In genomic region chr19:14560776-14561108, GRCh38 we compare ENCODE assay signal across 15 cellular contexts. TPM values are rescaled to one million over a fixed set of nuclear protein-coding genes. Genes with fewer than 3 reads are reported as not detected.
DNase-seq lines count a peak whose midpoint lies in the region; TF ChIP-seq lines count a peak whose summit lies in the region.
"Had no signal": no experiment of that assay in that cellular context is flagged by ENCODE, and none has a peak within 500 bp of the region (broad histone marks: within the 10 kb centered on the region; RNA-seq: fewer than 3 reads in every experiment).

No MANE protein-coding gene starts in this region.

- POLR2A ChIA-PET in A673 (lab: Charles Lee; ENCODE audit: low non-redundant PET): no interaction called here
- POLR2A ChIA-PET in activated CD4-positive, alpha-beta T cell treated with anti-CD3 and anti-CD28 coated beads, Interleukin-2, amount 10 ng/mL, durations not matched to agents 7 days and 5 days (lab: Charles Lee): no interaction called here

- H3K4me3 ChIP-seq in A673 (ENCODE audit: low read depth, low read length, poor library complexity, severe bottlenecking) (no peak overlapping the region), HUES6 (ENCODE audit: low read depth, low read length) (no peak overlapping the region), dorsolateral prefrontal cortex (no peak overlapping the region), neuronal stem cell (ENCODE audit: low read length in 2 of 2) (no peak overlapping the region)
- H3K4me3 ChIP-seq: GM23248 had no signal

- BruUV-seq in A673 (replicated peaks; lab: Mats Ljungman, UMichigan): no TSS peak

- H2AFZ ChIP-seq in neuronal stem cell (ENCODE audit: low read length): no peak overlapping the region
- H2AFZ ChIP-seq: GM23248 had no signal

- no CpG with 5 or more reads among the region's 6 CpGs for WGBS in neuronal stem cell (ENCODE audit: extremely low coverage in 2 of 2, insufficient read length in 2 of 2, insufficient replicate concordance in 1 of 2), 2 donors

- H4K8ac ChIP-seq in neuronal stem cell (ENCODE audit: low read depth, low read length): no peak overlapping the region

- H3K4me1 ChIP-seq in A673 (ENCODE audit: insufficient read depth, low read length, poor library complexity, severe bottlenecking): peaks cover 19% of the 10 kb centered on the region
- H3K4me1 ChIP-seq in HUES6 (ENCODE audit: control insufficient read depth, insufficient read depth, low read length): peaks cover 60% of the 10 kb centered on the region
- peaks cover 11% of the 10 kb centered on the region in 2 donors for H3K4me1 ChIP-seq in neuronal stem cell (ENCODE audit: control insufficient read depth in 2 of 2, insufficient read depth in 1 of 2, low read depth in 1 of 2, low read length in 2 of 2)

- H2BK120ac ChIP-seq in neuronal stem cell (ENCODE audit: low read depth, low read length): no peak overlapping the region

- no peak overlapping the region for H3K9ac ChIP-seq in HUES6 (ENCODE audit: low read length)
- H3K9ac ChIP-seq in neuronal stem cell (ENCODE audit: low read depth, low read length, poor library complexity): peak overlapping the region; percentile 79
- H3K9ac ChIP-seq: GM23248 had no signal

- H3K18ac ChIP-seq in neuronal stem cell (ENCODE audit: low read length): peak overlapping the region; percentile 31

- TF ChIP-seq CTCF in A673 (conservative IDR thresholded peaks at IDR 0.05; ENCODE audit: low read depth, low read length): no peak
- TF ChIP-seq CTCF in dorsolateral prefrontal cortex (IDR thresholded peaks at IDR 0.05 in 54 of 56, conservative IDR thresholded peaks at IDR 0.05 in 2 of 56; ENCODE audit: low read depth in 1 of 56, partially characterized antibody in 56 of 56): no peak
- no peak for TF ChIP-seq CTCF in type B pancreatic cell (conservative IDR thresholded peaks at IDR 0.05)

- no peak overlapping the region for H3K23ac ChIP-seq in neuronal stem cell (ENCODE audit: low read depth, low read length, poor library complexity)

- no peak overlapping the region for H2BK12ac ChIP-seq in neuronal stem cell (ENCODE audit: low read length)

- intact Hi-C loops in A673 (cut with micrococcal nuclease; ENCODE audit: unreplicated experiment): no loop called here
- intact Hi-C loops in dorsolateral prefrontal cortex (cut with DNase I): loop anchor here in 1 of 2 donors (5.0 kb wide), 1 partner anchor 43 kb away; the partner anchor contains the start of gene DNAJB1

- CTCF ChIA-PET in A673 (lab: Charles Lee): no interaction called here
- CTCF ChIA-PET in activated CD4-positive, alpha-beta T cell treated with anti-CD3 and anti-CD28 coated beads, Interleukin-2, amount 10 ng/mL, durations not matched to agents 7 days and 5 days (lab: Charles Lee): no interaction called here

- peak overlapping the region; percentile 40 for H2AK5ac ChIP-seq in neuronal stem cell (ENCODE audit: low read depth, low read length)

- H3K79me1 ChIP-seq in neuronal stem cell (ENCODE audit: low read depth, low read length): peaks cover 35% of the 10 kb centered on the region

- H3K14ac ChIP-seq in neuronal stem cell (ENCODE audit: low read length): no peak overlapping the region

- peaks cover 3% of the 10 kb centered on the region for H3K36me3 Mint-ChIP-seq in type B pancreatic cell
- H3K36me3 Mint-ChIP-seq in activated CD4-positive, alpha-beta T cell treated with anti-CD3 and anti-CD28 coated beads, Interleukin-2, amount 10 ng/mL, durations not matched to agents 7 days and 5 days (ENCODE audit: low read depth): peaks cover 18% of the 10 kb centered on the region

- peaks cover 14% of the 10 kb centered on the region for H3K4me1 Mint-ChIP-seq in type B pancreatic cell (ENCODE audit: unreplicated experiment)
- H3K4me1 Mint-ChIP-seq in activated CD4-positive, alpha-beta T cell treated with anti-CD3 and anti-CD28 coated beads, Interleukin-2, amount 10 ng/mL, durations not matched to agents 7 days and 5 days: peaks cover 21% of the 10 kb centered on the region

- H3K4me3 Mint-ChIP-seq in type B pancreatic cell: no peak overlapping the region
- H3K4me3 Mint-ChIP-seq in activated CD4-positive, alpha-beta T cell treated with anti-CD3 and anti-CD28 coated beads, Interleukin-2, amount 10 ng/mL, durations not matched to agents 7 days and 5 days: no peak overlapping the region
- H3K4me3 Mint-ChIP-seq: B cell had no signal

- no peak overlapping the region for H4K91ac ChIP-seq in neuronal stem cell (ENCODE audit: low read depth, low read length, poor library complexity)

- no peaks in the 10 kb centered on the region for H3K9me3 Mint-ChIP-seq in type B pancreatic cell
- no peaks in the 10 kb centered on the region for H3K9me3 Mint-ChIP-seq in activated CD4-positive, alpha-beta T cell treated with anti-CD3 and anti-CD28 coated beads, Interleukin-2, amount 10 ng/mL, durations not matched to agents 7 days and 5 days

- H3K9me3 ChIP-seq in A673 (ENCODE audit: low read depth, low read length, poor library complexity, severe bottlenecking) (no peaks in the 10 kb centered on the region), HUES6 (ENCODE audit: control insufficient read depth, insufficient read depth, low read depth, low read length) (no peaks in the 10 kb centered on the region), neuronal stem cell (replicated peaks in 1 of 2; ENCODE audit: control insufficient read depth in 2 of 2, insufficient read depth in 1 of 2, low read depth in 1 of 2, low read length in 2 of 2) (no peaks in the 10 kb centered on the region)

- H3K27ac Mint-ChIP-seq in type B pancreatic cell: no peak overlapping the region
- H3K27ac Mint-ChIP-seq in activated CD4-positive, alpha-beta T cell treated with anti-CD3 and anti-CD28 coated beads, Interleukin-2, amount 10 ng/mL, durations not matched to agents 7 days and 5 days: no peak overlapping the region
- H3K27ac Mint-ChIP-seq: B cell had no signal

- no peak for DNase-seq in A673 (ENCODE audit: low spot score)
- no peak for DNase-seq in dorsolateral prefrontal cortex
- DNase-seq in neuronal stem cell (ENCODE audit: low spot score): no peak
- no peak for DNase-seq in activated CD4-positive, CD25-positive, alpha-beta regulatory T cell treated with anti-CD3 and anti-CD28 coated beads, Interleukin-2, amount 50 U/mL, for 72 hours
- DNase-seq in type B pancreatic cell (ENCODE audit: extremely low spot score, unreplicated experiment): no peak
- no peak for DNase-seq in stimulated activated naive CD4-positive, alpha-beta T cell (lab: John Stamatoyannopoulos, UW)
- DNase-seq in activated CD4-positive, alpha-beta T cell treated with anti-CD3 and anti-CD28 coated beads, Interleukin-2, amount 10 ng/mL, durations not matched to agents 7 days and 5 days: no peak
- DNase-seq: activated T-cell treated with anti-CD3 and anti-CD28 coated beads, Interleukin-2, amount 50 U/mL, for 1 hour; GM23248; NCI-H1048; NCI-H510A had no signal

- H3K27me3 ChIP-seq in A673 (replicated peaks; ENCODE audit: insufficient read depth, low read depth, low read length, poor library complexity) (no peaks in the 10 kb centered on the region), HUES6 (ENCODE audit: control insufficient read depth, insufficient read depth, low read length) (no peaks in the 10 kb centered on the region), dorsolateral prefrontal cortex (no peaks in the 10 kb centered on the region), neuronal stem cell (ENCODE audit: control insufficient read depth in 3 of 3, insufficient read depth in 3 of 3, low read depth in 1 of 3, low read length in 3 of 3) (no peaks in the 10 kb centered on the region)

- H3K4ac ChIP-seq in neuronal stem cell (ENCODE audit: low read length): no peak overlapping the region

- H3K4me2 ChIP-seq in neuronal stem cell (ENCODE audit: insufficient read depth, low read length, poor library complexity, severe bottlenecking): no peak overlapping the region

- H3K27ac ChIP-seq in A673 (ENCODE audit: low read depth, low read length, poor library complexity, severe bottlenecking) (peak overlapping the region; percentile 58), HUES6 (ENCODE audit: low read depth, low read length) (peak overlapping the region; percentile 64; the same call in 1 of the 2 replicates), dorsolateral prefrontal cortex (peak overlapping the region in 58 of 59 donors; percentile 49 to 97 (median 93)), neuronal stem cell (replicated peaks; ENCODE audit: low read length) (no peak overlapping the region)
- H3K27ac ChIP-seq: GM23248 had no signal

- H3K27me3 Mint-ChIP-seq in type B pancreatic cell: no peaks in the 10 kb centered on the region
- no peaks in the 10 kb centered on the region for H3K27me3 Mint-ChIP-seq in activated CD4-positive, alpha-beta T cell treated with anti-CD3 and anti-CD28 coated beads, Interleukin-2, amount 10 ng/mL, durations not matched to agents 7 days and 5 days
- H3K27me3 Mint-ChIP-seq: B cell had no signal

- H2BK15ac ChIP-seq in neuronal stem cell (ENCODE audit: low read length): no peak overlapping the region

- H2BK5ac ChIP-seq in neuronal stem cell (ENCODE audit: low read length): no peak overlapping the region

- H3K36me3 ChIP-seq in A673 (ENCODE audit: insufficient read depth, low read length, poor library complexity, severe bottlenecking): peaks cover 9% of the 10 kb centered on the region
- H3K36me3 ChIP-seq in HUES6 (ENCODE audit: control insufficient read depth, insufficient read depth, low read length): peaks cover 8% of the 10 kb centered on the region
- H3K36me3 ChIP-seq in neuronal stem cell (replicated peaks in 1 of 2; ENCODE audit: control insufficient read depth in 2 of 2, insufficient read depth in 2 of 2, low read length in 2 of 2): peaks cover 7 to 22% of the 10 kb centered on the region in 2 donors

RNA-seq across cellular contexts. Expression of gene NDUFB7, which starts 11.1 kb away (rescaled TPM):
- 180 and 196 TPM in 2 replicates for total RNA-seq in A673 (2021)
- 100 to 1,000 TPM; 107 to 236 (median 166) TPM for total RNA-seq in dorsolateral prefrontal cortex
- 181 TPM for polyA plus RNA-seq in neuronal stem cell (2013, experiment 1 of 2)
- polyA plus RNA-seq in neuronal stem cell (2013, experiment 2 of 2): 175 TPM
- 137 and 188 TPM in 2 replicates for total RNA-seq in type B pancreatic cell (ENCODE audit: low replicate concordance)
- 100 to 1,000 TPM; 121 to 123 TPM for total RNA-seq in activated CD4-positive, alpha-beta T cell treated with anti-CD3 and anti-CD28 coated beads, Interleukin-2, amount 10 ng/mL, durations not matched to agents 7 days and 5 days

RNA-seq across cellular contexts. Expression of gene CLEC17A, which starts 22.1 kb away (rescaled TPM):
- total RNA-seq in A673 (2021): not detected in 2 replicates
- total RNA-seq in dorsolateral prefrontal cortex: 1 to 10 TPM in 29 of 120 experiments, under 1 TPM in 70, not detected in 21; 0.20 to 3.3 (median 0.75) TPM
- polyA plus RNA-seq in neuronal stem cell (2013, experiment 1 of 2): not detected
- not detected for polyA plus RNA-seq in neuronal stem cell (2013, experiment 2 of 2)
- total RNA-seq in type B pancreatic cell (ENCODE audit: low replicate concordance): not detected in 2 replicates
- not detected for total RNA-seq in activated CD4-positive, alpha-beta T cell treated with anti-CD3 and anti-CD28 coated beads, Interleukin-2, amount 10 ng/mL, durations not matched to agents 7 days and 5 days
- total RNA-seq: Daoy, GM23248 had no signal
- polyA plus RNA-seq: GM23248, neural cell had no signal

RNA-seq across cellular contexts. Expression of gene TECR, which starts 31.3 kb away (rescaled TPM):
- total RNA-seq in A673 (2021) (189 and 203 TPM in 2 replicates), dorsolateral prefrontal cortex (100 to 1,000 TPM; 169 to 287 (median 205) TPM), type B pancreatic cell (ENCODE audit: low replicate concordance) (171 and 240 TPM in 2 replicates)
- polyA plus RNA-seq in neuronal stem cell (2013, experiment 1 of 2): 225 TPM
- 213 TPM for polyA plus RNA-seq in neuronal stem cell (2013, experiment 2 of 2)
- total RNA-seq in activated CD4-positive, alpha-beta T cell treated with anti-CD3 and anti-CD28 coated beads, Interleukin-2, amount 10 ng/mL, durations not matched to agents 7 days and 5 days: 100 to 1,000 TPM; 169 to 190 TPM

RNA-seq across cellular contexts. Expression of gene DNAJB1, which starts 42.5 kb away (rescaled TPM):
- total RNA-seq in A673 (2021) (105 and 122 TPM in 2 replicates), dorsolateral prefrontal cortex (1,000 to 10,000 TPM in 2 of 120 experiments, 100 to 1,000 TPM in 67, 10 to 100 TPM in 51; 67.5 to 1,486 (median 107) TPM), type B pancreatic cell (ENCODE audit: low replicate concordance) (142 and 277 TPM in 2 replicates)
- polyA plus RNA-seq in neuronal stem cell (2013, experiment 1 of 2): 49.6 TPM
- polyA plus RNA-seq in neuronal stem cell (2013, experiment 2 of 2): 49.2 TPM
- 100 to 1,000 TPM in 1 of 2 experiments, 10 to 100 TPM in 1; 89.7 to 100 TPM for total RNA-seq in activated CD4-positive, alpha-beta T cell treated with anti-CD3 and anti-CD28 coated beads, Interleukin-2, amount 10 ng/mL, durations not matched to agents 7 days and 5 days
